1 cellular context compared by ENCODE assay signal in the genomic region with DNA sequence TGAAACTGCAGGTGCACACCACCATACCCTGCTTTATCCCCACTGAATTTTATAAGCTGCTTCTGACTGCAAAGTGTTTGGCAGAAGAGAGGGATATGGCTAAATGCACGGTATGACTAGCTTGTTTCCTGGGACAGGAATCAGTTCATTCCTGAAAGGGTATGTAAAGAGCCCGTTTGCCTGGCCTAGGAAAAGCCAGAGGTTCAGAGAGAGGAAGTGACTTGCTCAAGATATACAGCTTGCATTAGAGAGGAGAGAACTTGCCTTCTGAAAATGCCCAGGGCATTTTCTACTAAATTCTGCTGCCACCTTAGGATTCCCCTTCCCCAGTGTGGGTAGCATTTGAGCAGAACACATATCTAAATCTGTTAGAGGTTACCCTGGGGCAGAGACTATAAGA.
TF ChIP-seq lines count a peak whose summit lies in the region.

No MANE protein-coding gene starts in this region.

TF ChIP-seq in H1, 55 proteins besides CTCF, POLR2A, EP300 and RAD21 (continued from another document):
- TF ChIP-seq, protein P1, sequence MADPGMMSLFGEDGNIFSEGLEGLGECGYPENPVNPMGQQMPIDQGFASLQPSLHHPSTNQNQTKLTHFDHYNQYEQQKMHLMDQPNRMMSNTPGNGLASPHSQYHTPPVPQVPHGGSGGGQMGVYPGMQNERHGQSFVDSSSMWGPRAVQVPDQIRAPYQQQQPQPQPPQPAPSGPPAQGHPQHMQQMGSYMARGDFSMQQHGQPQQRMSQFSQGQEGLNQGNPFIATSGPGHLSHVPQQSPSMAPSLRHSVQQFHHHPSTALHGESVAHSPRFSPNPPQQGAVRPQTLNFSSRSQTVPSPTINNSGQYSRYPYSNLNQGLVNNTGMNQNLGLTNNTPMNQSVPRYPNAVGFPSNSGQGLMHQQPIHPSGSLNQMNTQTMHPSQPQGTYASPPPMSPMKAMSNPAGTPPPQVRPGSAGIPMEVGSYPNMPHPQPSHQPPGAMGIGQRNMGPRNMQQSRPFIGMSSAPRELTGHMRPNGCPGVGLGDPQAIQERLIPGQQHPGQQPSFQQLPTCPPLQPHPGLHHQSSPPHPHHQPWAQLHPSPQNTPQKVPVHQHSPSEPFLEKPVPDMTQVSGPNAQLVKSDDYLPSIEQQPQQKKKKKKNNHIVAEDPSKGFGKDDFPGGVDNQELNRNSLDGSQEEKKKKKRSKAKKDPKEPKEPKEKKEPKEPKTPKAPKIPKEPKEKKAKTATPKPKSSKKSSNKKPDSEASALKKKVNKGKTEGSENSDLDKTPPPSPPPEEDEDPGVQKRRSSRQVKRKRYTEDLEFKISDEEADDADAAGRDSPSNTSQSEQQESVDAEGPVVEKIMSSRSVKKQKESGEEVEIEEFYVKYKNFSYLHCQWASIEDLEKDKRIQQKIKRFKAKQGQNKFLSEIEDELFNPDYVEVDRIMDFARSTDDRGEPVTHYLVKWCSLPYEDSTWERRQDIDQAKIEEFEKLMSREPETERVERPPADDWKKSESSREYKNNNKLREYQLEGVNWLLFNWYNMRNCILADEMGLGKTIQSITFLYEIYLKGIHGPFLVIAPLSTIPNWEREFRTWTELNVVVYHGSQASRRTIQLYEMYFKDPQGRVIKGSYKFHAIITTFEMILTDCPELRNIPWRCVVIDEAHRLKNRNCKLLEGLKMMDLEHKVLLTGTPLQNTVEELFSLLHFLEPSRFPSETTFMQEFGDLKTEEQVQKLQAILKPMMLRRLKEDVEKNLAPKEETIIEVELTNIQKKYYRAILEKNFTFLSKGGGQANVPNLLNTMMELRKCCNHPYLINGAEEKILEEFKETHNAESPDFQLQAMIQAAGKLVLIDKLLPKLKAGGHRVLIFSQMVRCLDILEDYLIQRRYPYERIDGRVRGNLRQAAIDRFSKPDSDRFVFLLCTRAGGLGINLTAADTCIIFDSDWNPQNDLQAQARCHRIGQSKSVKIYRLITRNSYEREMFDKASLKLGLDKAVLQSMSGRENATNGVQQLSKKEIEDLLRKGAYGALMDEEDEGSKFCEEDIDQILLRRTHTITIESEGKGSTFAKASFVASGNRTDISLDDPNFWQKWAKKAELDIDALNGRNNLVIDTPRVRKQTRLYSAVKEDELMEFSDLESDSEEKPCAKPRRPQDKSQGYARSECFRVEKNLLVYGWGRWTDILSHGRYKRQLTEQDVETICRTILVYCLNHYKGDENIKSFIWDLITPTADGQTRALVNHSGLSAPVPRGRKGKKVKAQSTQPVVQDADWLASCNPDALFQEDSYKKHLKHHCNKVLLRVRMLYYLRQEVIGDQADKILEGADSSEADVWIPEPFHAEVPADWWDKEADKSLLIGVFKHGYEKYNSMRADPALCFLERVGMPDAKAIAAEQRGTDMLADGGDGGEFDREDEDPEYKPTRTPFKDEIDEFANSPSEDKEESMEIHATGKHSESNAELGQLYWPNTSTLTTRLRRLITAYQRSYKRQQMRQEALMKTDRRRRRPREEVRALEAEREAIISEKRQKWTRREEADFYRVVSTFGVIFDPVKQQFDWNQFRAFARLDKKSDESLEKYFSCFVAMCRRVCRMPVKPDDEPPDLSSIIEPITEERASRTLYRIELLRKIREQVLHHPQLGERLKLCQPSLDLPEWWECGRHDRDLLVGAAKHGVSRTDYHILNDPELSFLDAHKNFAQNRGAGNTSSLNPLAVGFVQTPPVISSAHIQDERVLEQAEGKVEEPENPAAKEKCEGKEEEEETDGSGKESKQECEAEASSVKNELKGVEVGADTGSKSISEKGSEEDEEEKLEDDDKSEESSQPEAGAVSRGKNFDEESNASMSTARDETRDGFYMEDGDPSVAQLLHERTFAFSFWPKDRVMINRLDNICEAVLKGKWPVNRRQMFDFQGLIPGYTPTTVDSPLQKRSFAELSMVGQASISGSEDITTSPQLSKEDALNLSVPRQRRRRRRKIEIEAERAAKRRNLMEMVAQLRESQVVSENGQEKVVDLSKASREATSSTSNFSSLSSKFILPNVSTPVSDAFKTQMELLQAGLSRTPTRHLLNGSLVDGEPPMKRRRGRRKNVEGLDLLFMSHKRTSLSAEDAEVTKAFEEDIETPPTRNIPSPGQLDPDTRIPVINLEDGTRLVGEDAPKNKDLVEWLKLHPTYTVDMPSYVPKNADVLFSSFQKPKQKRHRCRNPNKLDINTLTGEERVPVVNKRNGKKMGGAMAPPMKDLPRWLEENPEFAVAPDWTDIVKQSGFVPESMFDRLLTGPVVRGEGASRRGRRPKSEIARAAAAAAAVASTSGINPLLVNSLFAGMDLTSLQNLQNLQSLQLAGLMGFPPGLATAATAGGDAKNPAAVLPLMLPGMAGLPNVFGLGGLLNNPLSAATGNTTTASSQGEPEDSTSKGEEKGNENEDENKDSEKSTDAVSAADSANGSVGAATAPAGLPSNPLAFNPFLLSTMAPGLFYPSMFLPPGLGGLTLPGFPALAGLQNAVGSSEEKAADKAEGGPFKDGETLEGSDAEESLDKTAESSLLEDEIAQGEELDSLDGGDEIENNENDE (IDR thresholded peaks at IDR 0.05; ENCODE audit: insufficient replicate concordance, low read length), result no peak
- no peak for TF ChIP-seq CBX5 (IDR thresholded peaks at IDR 0.05; ENCODE audit: low read depth, low read length)
- TF ChIP-seq SP1 (IDR thresholded peaks at IDR 0.05; ENCODE audit: low read depth, low read length), result no peak
- TF ChIP-seq KDM1A (IDR thresholded peaks at IDR 0.05; ENCODE audit: borderline replicate concordance, low read length), result no peak
- TF ChIP-seq, protein P2, sequence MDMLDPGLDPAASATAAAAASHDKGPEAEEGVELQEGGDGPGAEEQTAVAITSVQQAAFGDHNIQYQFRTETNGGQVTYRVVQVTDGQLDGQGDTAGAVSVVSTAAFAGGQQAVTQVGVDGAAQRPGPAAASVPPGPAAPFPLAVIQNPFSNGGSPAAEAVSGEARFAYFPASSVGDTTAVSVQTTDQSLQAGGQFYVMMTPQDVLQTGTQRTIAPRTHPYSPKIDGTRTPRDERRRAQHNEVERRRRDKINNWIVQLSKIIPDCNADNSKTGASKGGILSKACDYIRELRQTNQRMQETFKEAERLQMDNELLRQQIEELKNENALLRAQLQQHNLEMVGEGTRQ (IDR thresholded peaks at IDR 0.05; ENCODE audit: low read length), result no peak
- TF ChIP-seq PHF8 (conservative IDR thresholded peaks at IDR 0.05; ENCODE audit: low read depth, low read length), result no peak
- TF ChIP-seq MAFK (IDR thresholded peaks at IDR 0.05; ENCODE audit: low read depth, low read length), result no peak
- no peak for TF ChIP-seq RBBP5 (IDR thresholded peaks at IDR 0.05; ENCODE audit: borderline replicate concordance, low read depth, low read length)
- no peak for TF ChIP-seq TAF7 (optimal IDR thresholded peaks at IDR 0.05; ENCODE audit: borderline replicate concordance, low read depth, low read length)
- TF ChIP-seq RFX5 (IDR thresholded peaks at IDR 0.05; ENCODE audit: borderline replicate concordance, low read depth, low read length), result no peak
- TF ChIP-seq, protein P3, sequence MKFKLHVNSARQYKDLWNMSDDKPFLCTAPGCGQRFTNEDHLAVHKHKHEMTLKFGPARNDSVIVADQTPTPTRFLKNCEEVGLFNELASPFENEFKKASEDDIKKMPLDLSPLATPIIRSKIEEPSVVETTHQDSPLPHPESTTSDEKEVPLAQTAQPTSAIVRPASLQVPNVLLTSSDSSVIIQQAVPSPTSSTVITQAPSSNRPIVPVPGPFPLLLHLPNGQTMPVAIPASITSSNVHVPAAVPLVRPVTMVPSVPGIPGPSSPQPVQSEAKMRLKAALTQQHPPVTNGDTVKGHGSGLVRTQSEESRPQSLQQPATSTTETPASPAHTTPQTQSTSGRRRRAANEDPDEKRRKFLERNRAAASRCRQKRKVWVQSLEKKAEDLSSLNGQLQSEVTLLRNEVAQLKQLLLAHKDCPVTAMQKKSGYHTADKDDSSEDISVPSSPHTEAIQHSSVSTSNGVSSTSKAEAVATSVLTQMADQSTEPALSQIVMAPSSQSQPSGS (IDR thresholded peaks at IDR 0.05; ENCODE audit: low read length), result no peak
- no peak for TF ChIP-seq BRCA1 (IDR thresholded peaks at IDR 0.05; ENCODE audit: low read depth, low read length)
- TF ChIP-seq RNF2 (IDR thresholded peaks at IDR 0.05; ENCODE audit: borderline replicate concordance, low read depth, low read length, missing control alignments, poor library complexity, severe bottlenecking), result no peak
- no peak for TF ChIP-seq ASH2L (IDR thresholded peaks at IDR 0.05; ENCODE audit: low read length)
- no peak for TF ChIP-seq SP4 (IDR thresholded peaks at IDR 0.05; ENCODE audit: low read length)
- TF ChIP-seq SIN3A (conservative IDR thresholded peaks at IDR 0.05 in 1 of 2, IDR thresholded peaks at IDR 0.05 in 1 of 2; ENCODE audit: low read depth in 1 of 2, low read length in 2 of 2), result no peak
- TF ChIP-seq JUN (IDR thresholded peaks at IDR 0.05; ENCODE audit: low read depth, low read length), result no peak
- TF ChIP-seq, protein P4, sequence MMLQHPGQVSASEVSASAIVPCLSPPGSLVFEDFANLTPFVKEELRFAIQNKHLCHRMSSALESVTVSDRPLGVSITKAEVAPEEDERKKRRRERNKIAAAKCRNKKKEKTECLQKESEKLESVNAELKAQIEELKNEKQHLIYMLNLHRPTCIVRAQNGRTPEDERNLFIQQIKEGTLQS (IDR thresholded peaks at IDR 0.05; ENCODE audit: insufficient read depth, low read depth, low read length), result no peak
